Comparison of ENCODE assay signal across 8 cellular contexts in the genomic region with DNA sequence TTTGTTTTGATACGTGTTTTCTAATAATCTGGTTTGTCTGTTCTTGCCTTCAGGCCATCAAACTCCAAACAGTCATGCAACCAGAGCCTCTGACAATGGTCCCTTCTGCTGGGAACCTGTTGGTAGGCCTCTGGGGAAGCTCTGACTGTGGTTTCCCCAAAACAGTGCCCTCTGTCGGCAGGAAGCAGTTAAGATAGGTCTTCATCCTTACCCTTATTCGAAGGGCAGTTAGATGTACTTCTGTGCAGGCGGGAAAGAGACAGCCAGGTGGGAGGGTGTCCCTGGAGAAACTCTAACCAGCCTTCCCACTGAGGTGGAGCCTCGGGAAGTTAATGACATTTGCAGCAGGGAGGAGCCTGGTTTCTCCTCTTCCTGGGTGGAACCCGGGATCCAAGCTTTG.
DNase-seq lines count a peak whose midpoint lies in the region; ATAC-seq, FAIRE-seq and TF ChIP-seq lines count a peak whose summit lies in the region.

No MANE protein-coding gene starts in this region.

- H3K27ac ChIP-seq in pancreas, result no peak overlapping the region

- intact Hi-C loops in cardiac septum (cut with DNase I) (no loop called here), left cardiac atrium (cut with DNase I) (no loop called here), pancreas (cut with DNase I) (no loop called here)

- no peak overlapping the region for H3K4me3 ChIP-seq in Jurkat, Clone E6-1 (ENCODE audit: low read length)
- H3K4me3 ChIP-seq in epithelial cell of esophagus (ENCODE audit: low read length), result no peak overlapping the region
- no peak overlapping the region for H3K4me3 ChIP-seq in pancreas

- FAIRE-seq in pancreas (lab: Jason Lieb, UNC), result no peak

- H3K36me3 ChIP-seq in pancreas, result no peaks in the 10 kb centered on the region

- H3K27me3 ChIP-seq in pancreas, result no peaks in the 10 kb centered on the region

- WGBS in pancreas, 2 donors, result 58 to 70% methylated on average over 6 of the region's 6 CpGs

- no peaks in the 10 kb centered on the region for H3K4me1 ChIP-seq in pancreas

- peak; percentile 38 for DNase-seq in Daoy (ENCODE audit: low read depth)
- peak; percentile 29 for DNase-seq in Jurkat, Clone E6-1 (ENCODE audit: low read depth, low spot score)
- peak; percentile 53 for DNase-seq in epithelial cell of esophagus (ENCODE audit: low read depth)
- DNase-seq in activated CD4-positive, CD25-positive, alpha-beta regulatory T cell treated with anti-CD3 and anti-CD28 coated beads, Interleukin-2, amount 50 U/mL, for 72 hours, result no peak
- no peak for DNase-seq in cardiac septum (ENCODE audit: low spot score)
- no peak for DNase-seq in left cardiac atrium
- DNase-seq in pancreas, result no peak

- TF ChIP-seq CTCF in epithelial cell of esophagus (IDR thresholded peaks at IDR 0.05; ENCODE audit: insufficient read depth, low read depth, low read length, missing control alignments), result peak; percentile 46
- no peak for TF ChIP-seq CTCF in pancreas (IDR thresholded peaks at IDR 0.05)

- ATAC-seq in GM19438 (IDR thresholded peaks at IDR 0.05; ENCODE audit: low read depth, unreplicated experiment), result peak; percentile 70
- no peak for ATAC-seq in left cardiac atrium
- no peak for ATAC-seq in pancreas

- H3K9me3 ChIP-seq in pancreas, result no peaks in the 10 kb centered on the region

Comparison
In these comparisons a context has a peak if more than half of its experiments do, and no peak if none do; other contexts are left out.
1. DNase-seq: peak in Daoy (single experiment), Jurkat, Clone E6-1 (single experiment) and epithelial cell of esophagus (single experiment); none in activated CD4-positive, CD25-positive, alpha-beta regulatory T cell treated with anti-CD3 and anti-CD28 coated beads, Interleukin-2, amount 50 U/mL, for 72 hours (single experiment), cardiac septum (single experiment), left cardiac atrium (single experiment) and pancreas (0 of 6).